1 cellular context compared by ENCODE assay signal in the genomic region with DNA sequence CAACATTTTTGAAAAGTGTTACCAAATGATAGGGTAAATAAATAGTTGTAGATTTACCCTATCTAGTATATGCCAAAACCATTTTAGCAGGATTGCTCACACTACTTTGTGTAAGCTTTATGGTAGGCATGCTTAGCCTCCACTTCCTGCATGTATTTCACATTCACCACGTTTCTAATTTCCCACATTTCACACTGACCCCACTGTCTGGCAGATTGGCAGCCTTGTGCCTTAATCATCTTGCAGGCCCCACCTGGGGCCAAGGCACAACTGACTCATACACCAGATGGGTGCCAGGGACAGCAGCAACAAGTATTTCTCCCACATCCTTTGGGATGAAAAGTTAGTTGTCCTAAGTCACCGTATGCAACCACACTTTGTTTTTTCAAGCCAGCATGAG.
TF ChIP-seq lines count a peak whose summit lies in the region.

No MANE protein-coding gene starts in this region.

TF ChIP-seq in WTC11, 78 proteins besides CTCF, POLR2A, EP300 and RAD21 (continued from another document):
- TF ChIP-seq PRRX2 (CRISPR knock-in tag; IDR thresholded peaks at IDR 0.05): no peak
TF ChIP-seq in WTC11: peak in this region for 0.
